In genomic region chr17:81651692-81652091, GRCh38 we compare ENCODE assay signal across 10 cellular contexts. TPM values are rescaled to one million over a fixed set of nuclear protein-coding genes. Genes with fewer than 3 reads are reported as not detected.
DNase-seq lines count a peak whose midpoint lies in the region; ATAC-seq, FAIRE-seq and TF ChIP-seq lines count a peak whose summit lies in the region.
"Had no signal": no experiment of that assay in that cellular context is flagged by ENCODE, and none has a peak within 500 bp of the region (broad histone marks: within the 10 kb centered on the region; RNA-seq: fewer than 3 reads in every experiment).

No MANE protein-coding gene starts in this region.

- no peaks in the 10 kb centered on the region for H3K79me2 ChIP-seq in astrocyte (ENCODE audit: insufficient read depth, low read length)

- TF ChIP-seq POLR2A in ovary (IDR thresholded peaks at IDR 0.05) (no peak), uterus (IDR thresholded peaks at IDR 0.05) (no peak)

- no peak for DNase-seq in CD8-positive, alpha-beta T cell
- DNase-seq in HT1080 (ENCODE audit: low read depth) = peak; percentile 85
- DNase-seq in astrocyte (ENCODE audit: low read depth) = peak; percentile 75
- no peak for DNase-seq in naive B cell
- no peak for DNase-seq in ovary
- DNase-seq in uterus = no peak
- DNase-seq in stimulated activated naive CD4-positive, alpha-beta T cell (lab: John Stamatoyannopoulos, UW) = no peak

- H3K27ac Mint-ChIP-seq in CD8-positive, alpha-beta T cell = no peak overlapping the region
- no peak overlapping the region for H3K27ac Mint-ChIP-seq in astrocyte (ENCODE audit: unreplicated experiment)
- H3K27ac Mint-ChIP-seq in naive B cell = peak overlapping the region in 3 of 6 donors; percentile 77 to 84 (median 80)

- no peaks in the 10 kb centered on the region for H4K20me1 ChIP-seq in astrocyte (ENCODE audit: insufficient read depth, low read length)

- H3K4me3 Mint-ChIP-seq in CD8-positive, alpha-beta T cell = peak overlapping the region; percentile 49
- H3K4me3 Mint-ChIP-seq in astrocyte (ENCODE audit: unreplicated experiment) (no peak overlapping the region), naive B cell (peak overlapping the region in 7 of 8 donors; percentile 3 to 76 (median 49))

- H3K27me3 Mint-ChIP-seq in CD8-positive, alpha-beta T cell (ENCODE audit: low read depth) = peaks cover 17% of the 10 kb centered on the region
- H3K27me3 Mint-ChIP-seq in astrocyte (ENCODE audit: low read depth, unreplicated experiment) (peaks cover 17% of the 10 kb centered on the region), naive B cell (peaks cover 9 to 46% (median 19%) of the 10 kb centered on the region in 3 donors)

- H3K27ac ChIP-seq in CD8-positive, alpha-beta T cell (ENCODE audit: low read depth, low read length) = no peak overlapping the region
- H3K27ac ChIP-seq in astrocyte (ENCODE audit: low read depth, low read length) = no peak overlapping the region
- H3K27ac ChIP-seq in ovary = no peak overlapping the region
- H3K27ac ChIP-seq in uterus = no peak overlapping the region
- H3K27ac ChIP-seq: skin epidermis, thoracic aorta had no signal

- H3K9me3 ChIP-seq in CD8-positive, alpha-beta T cell (ENCODE audit: low read length) = no peaks in the 10 kb centered on the region
- peaks cover 7% of the 10 kb centered on the region for H3K9me3 ChIP-seq in astrocyte (ENCODE audit: insufficient read depth, low read depth, low read length)
- peaks cover 0 to 10% of the 10 kb centered on the region in 2 donors for H3K9me3 ChIP-seq in ovary
- H3K9me3 ChIP-seq in uterus = peaks cover 0 to 8% of the 10 kb centered on the region in 2 donors
- H3K9me3 ChIP-seq: thoracic aorta had no signal

- intact Hi-C loops in CD8-positive, alpha-beta T cell (cut with DNase I, micrococcal nuclease) = no loop called here
- intact Hi-C loops in ovary (cut with DNase I) = no loop called here
- intact Hi-C loops in uterus (cut with DNase I; ENCODE audit: low total_unique reads) = no loop called here

- H3K9me3 Mint-ChIP-seq in CD8-positive, alpha-beta T cell = no peaks in the 10 kb centered on the region
- peaks cover 4% of the 10 kb centered on the region for H3K9me3 Mint-ChIP-seq in astrocyte (ENCODE audit: unreplicated experiment)
- H3K9me3 Mint-ChIP-seq in naive B cell = peaks cover 0 to 4% (median 0%) of the 10 kb centered on the region in 7 donors

- peaks cover 18% of the 10 kb centered on the region for H3K4me1 Mint-ChIP-seq in CD8-positive, alpha-beta T cell (ENCODE audit: low read depth)
- H3K4me1 Mint-ChIP-seq in astrocyte (ENCODE audit: low read depth, unreplicated experiment) (no peaks in the 10 kb centered on the region), naive B cell (peaks cover 11 to 21% (median 13%) of the 10 kb centered on the region in 3 donors)

- no peak overlapping the region for H3K4me3 ChIP-seq in CD8-positive, alpha-beta T cell (ENCODE audit: low read depth, low read length)
- H3K4me3 ChIP-seq in astrocyte (ENCODE audit: insufficient read depth, low read depth, low read length) (no peak overlapping the region), ovary (no peak overlapping the region), uterus (no peak overlapping the region)
- H3K4me3 ChIP-seq: skin epidermis, thoracic aorta had no signal

- H3K9ac ChIP-seq in astrocyte (ENCODE audit: low read length) = no peak overlapping the region

- no peak for FAIRE-seq in astrocyte (lab: Jason Lieb, UNC)

- no peaks in the 10 kb centered on the region for H3K36me3 ChIP-seq in CD8-positive, alpha-beta T cell (ENCODE audit: insufficient read depth, low read length)
- no peaks in the 10 kb centered on the region for H3K36me3 ChIP-seq in astrocyte (ENCODE audit: insufficient read depth, low read length)
- H3K36me3 ChIP-seq in ovary = no peaks in the 10 kb centered on the region
- no peaks in the 10 kb centered on the region for H3K36me3 ChIP-seq in uterus
- H3K36me3 ChIP-seq: thoracic aorta had no signal

- peak overlapping the region; percentile 50 for H3K4me2 ChIP-seq in astrocyte (ENCODE audit: low read length)

- ATAC-seq in CD8-positive, alpha-beta T cell = no peak
- ATAC-seq in naive B cell (ENCODE audit: low read depth in 2 of 2) (no peak), HG03025 (IDR thresholded peaks at IDR 0.05; ENCODE audit: low FRiP score, unreplicated experiment) (no peak)

- POLR2A ChIA-PET in CD8-positive, alpha-beta T cell (lab: Charles Lee) = no interaction called here

- no peak overlapping the region for H2AFZ ChIP-seq in astrocyte (ENCODE audit: low read depth, low read length)

- peaks cover 17% of the 10 kb centered on the region for H3K4me1 ChIP-seq in CD8-positive, alpha-beta T cell (ENCODE audit: insufficient read depth, low read length)
- H3K4me1 ChIP-seq in astrocyte (ENCODE audit: insufficient read depth, low read length) (peaks cover 8% of the 10 kb centered on the region), ovary (ENCODE audit: insufficient read depth) (no peaks in the 10 kb centered on the region), uterus (no peaks in the 10 kb centered on the region)

- peaks cover 2% of the 10 kb centered on the region for H3K27me3 ChIP-seq in CD8-positive, alpha-beta T cell (ENCODE audit: insufficient read depth, low read length)
- H3K27me3 ChIP-seq in astrocyte (ENCODE audit: insufficient read depth, low read length) = peaks cover 20% of the 10 kb centered on the region
- H3K27me3 ChIP-seq in ovary = peaks cover 14% of the 10 kb centered on the region
- peaks cover 13 to 23% of the 10 kb centered on the region in 2 donors for H3K27me3 ChIP-seq in uterus

- WGBS in ovary, 3 donors = 58 to 63% (median 60%) methylated on average over 10 of the region's 10 CpGs

- no peaks in the 10 kb centered on the region for H3K36me3 Mint-ChIP-seq in CD8-positive, alpha-beta T cell
- H3K36me3 Mint-ChIP-seq in astrocyte (ENCODE audit: low read depth, unreplicated experiment) (peaks cover 2% of the 10 kb centered on the region), naive B cell (no peaks in the 10 kb centered on the region)

- no peak for TF ChIP-seq CTCF in CD8-positive, alpha-beta T cell (IDR thresholded peaks at IDR 0.05)
- TF ChIP-seq CTCF in astrocyte (IDR thresholded peaks at IDR 0.05; ENCODE audit: insufficient read depth, low read depth, low read length) (no peak), ovary (IDR thresholded peaks at IDR 0.05) (no peak), uterus (IDR thresholded peaks at IDR 0.05) (no peak)

- CTCF ChIA-PET in CD8-positive, alpha-beta T cell (lab: Charles Lee) = no interaction called here

- no peak for TF ChIP-seq EP300 in ovary (IDR thresholded peaks at IDR 0.05)

RNA-seq across cellular contexts. Expression of gene PDE6G, which starts 4.7 kb away (rescaled TPM):
- total RNA-seq in CD8-positive, alpha-beta T cell = 1 to 10 TPM; 3.4 to 4.0 TPM
- 0.10 and 0.35 TPM in 2 replicates for total RNA-seq in HT1080 (2014; rRNA removed; shearing (Covaris generic))
- polyA plus RNA-seq in HT1080 (2015; cell fraction: cytosol; rRNA removed) = 0.42 and 1.0 TPM in 2 replicates
- 1.1 TPM in 1 of 2 replicates, not detected in the other for polyA plus RNA-seq in HT1080 (2015; cell fraction: nucleus; rRNA removed)
- total RNA-seq in astrocyte (not detected in 2 replicates), ovary (under 1 TPM in 1 of 7 donors, not detected in 6; 0.22 TPM), uterus (1 to 10 TPM in 1 of 4 donors, not detected in 3; 2.1 TPM)
- polyA plus RNA-seq in naive B cell (ENCODE audit: low read depth in 6 of 6) (10 to 100 TPM in 1 of 6 donors, 1 to 10 TPM in 5; 2.1 to 16.1 (median 5.1) TPM), ovary (1 to 10 TPM in 1 of 2 donors, under 1 TPM in 1; 0.39 to 1.3 TPM)
- total RNA-seq: thoracic aorta had no signal

RNA-seq across cellular contexts. Expression of gene TSPAN10, which starts 14.7 kb away (rescaled TPM):
- total RNA-seq in CD8-positive, alpha-beta T cell = under 1 TPM; 0.17 to 0.22 TPM
- 1.4 and 2.2 TPM in 2 replicates for total RNA-seq in HT1080 (2014; rRNA removed; shearing (Covaris generic))
- polyA plus RNA-seq in HT1080 (2015; cell fraction: cytosol; rRNA removed) = 4.8 and 5.0 TPM in 2 replicates
- 7.4 and 9.6 TPM in 2 replicates for polyA plus RNA-seq in HT1080 (2015; cell fraction: nucleus; rRNA removed)
- 2.7 and 3.2 TPM in 2 replicates for total RNA-seq in astrocyte
- under 1 TPM in 5 of 6 donors, not detected in 1; 0.34 to 0.92 (median 0.86) TPM for polyA plus RNA-seq in naive B cell (ENCODE audit: low read depth in 6 of 6)
- total RNA-seq in ovary = 1 to 10 TPM in 4 of 7 donors, under 1 TPM in 3; 0.73 to 3.3 (median 1.2) TPM
- 1 to 10 TPM in 1 of 2 donors, under 1 TPM in 1; 0.68 to 1.5 TPM for polyA plus RNA-seq in ovary
- 1 to 10 TPM in 1 of 4 donors, under 1 TPM in 1, not detected in 2; 0.21 to 3.0 TPM for total RNA-seq in uterus

RNA-seq across cellular contexts. Expression of gene OXLD1, which starts 14.7 kb away (rescaled TPM):
- 10 to 100 TPM; 24.4 to 26.1 TPM for total RNA-seq in CD8-positive, alpha-beta T cell
- total RNA-seq in HT1080 (2014; rRNA removed; shearing (Covaris generic)) = 63.5 and 66.8 TPM in 2 replicates
- 47.9 and 77.8 TPM in 2 replicates for polyA plus RNA-seq in HT1080 (2015; cell fraction: cytosol; rRNA removed)
- 61.0 and 72.8 TPM in 2 replicates for polyA plus RNA-seq in HT1080 (2015; cell fraction: nucleus; rRNA removed)
- total RNA-seq in astrocyte = 22.0 and 28.5 TPM in 2 replicates
- polyA plus RNA-seq in naive B cell (ENCODE audit: low read depth in 6 of 6) = 10 to 100 TPM; 63.9 to 77.5 (median 69.6) TPM
- total RNA-seq in ovary = 10 to 100 TPM; 14.5 to 35.7 (median 20.9) TPM
- polyA plus RNA-seq in ovary = 10 to 100 TPM in 1 of 2 donors, 1 to 10 TPM in 1; 1.7 to 32.8 TPM
- 10 to 100 TPM in 3 of 4 donors, 1 to 10 TPM in 1; 3.2 to 56.1 (median 20.3) TPM for total RNA-seq in uterus

RNA-seq across cellular contexts. Expression of gene NPLOC4, which starts 14.8 kb away (rescaled TPM):
- 10 to 100 TPM; 55.9 to 69.6 TPM for total RNA-seq in CD8-positive, alpha-beta T cell
- total RNA-seq in HT1080 (2014; rRNA removed; shearing (Covaris generic)) = 65.3 and 83.9 TPM in 2 replicates
- 61.2 and 61.7 TPM in 2 replicates for polyA plus RNA-seq in HT1080 (2015; cell fraction: cytosol; rRNA removed)
- polyA plus RNA-seq in HT1080 (2015; cell fraction: nucleus; rRNA removed) = 70.7 and 87.1 TPM in 2 replicates
- total RNA-seq in astrocyte (125 and 127 TPM in 2 replicates), ovary (10 to 100 TPM; 24.4 to 76.0 (median 56.3) TPM), uterus (10 to 100 TPM; 14.6 to 86.3 (median 30.9) TPM)
- polyA plus RNA-seq in naive B cell (ENCODE audit: low read depth in 6 of 6) (10 to 100 TPM; 49.2 to 76.6 (median 57.7) TPM), ovary (10 to 100 TPM; 25.4 to 84.8 TPM)

RNA-seq across cellular contexts. Expression of gene CCDC137, which starts 14.8 kb away (rescaled TPM):
- 10 to 100 TPM; 18.0 to 19.9 TPM for total RNA-seq in CD8-positive, alpha-beta T cell
- total RNA-seq in HT1080 (2014; rRNA removed; shearing (Covaris generic)) = 47.3 and 60.3 TPM in 2 replicates
- 17.0 and 18.4 TPM in 2 replicates for polyA plus RNA-seq in HT1080 (2015; cell fraction: cytosol; rRNA removed)
- 16.2 and 24.9 TPM in 2 replicates for polyA plus RNA-seq in HT1080 (2015; cell fraction: nucleus; rRNA removed)
- total RNA-seq in astrocyte (25.2 and 29.4 TPM in 2 replicates), ovary (10 to 100 TPM in 3 of 7 donors, 1 to 10 TPM in 4; 5.1 to 17.8 (median 9.4) TPM), uterus (10 to 100 TPM in 1 of 4 donors, 1 to 10 TPM in 2, under 1 TPM in 1; 0.77 to 12.3 (median 3.9) TPM)
- polyA plus RNA-seq in naive B cell (ENCODE audit: low read depth in 6 of 6) (10 to 100 TPM in 4 of 6 donors, 1 to 10 TPM in 2; 3.2 to 29.4 (median 12.3) TPM), ovary (10 to 100 TPM in 1 of 2 donors, 1 to 10 TPM in 1; 6.9 to 10.4 TPM)

Comparison
In these comparisons a context has a peak if more than half of its experiments do, and no peak if none do; other contexts are left out.
1. DNase-seq: peak in HT1080 (single experiment) and astrocyte (single experiment); none in CD8-positive, alpha-beta T cell (0 of 7), naive B cell (single experiment), ovary (0 of 5), uterus (0 of 2) and stimulated activated naive CD4-positive, alpha-beta T cell (0 of 6).